9 cellular contexts compared by ENCODE assay signal in genomic region chr14:50531595-50532501, GRCh38. TPM values are rescaled to one million over a fixed set of nuclear protein-coding genes. Genes with fewer than 3 reads are reported as not detected.
A peak's percentile ranks its signal among the peaks of the same experiment; 100 is the strongest.
DNase-seq lines count a peak whose midpoint lies in the region; ATAC-seq, FAIRE-seq and TF ChIP-seq lines count a peak whose summit lies in the region.
"Had no signal": no experiment of that assay in that cellular context is flagged by ENCODE, and none has a peak within 500 bp of the region (broad histone marks: within the 10 kb centered on the region; RNA-seq: fewer than 3 reads in every experiment).

No MANE protein-coding gene starts in this region.

- peak; percentile 53 for TF ChIP-seq POLR2A in K562 (conservative IDR thresholded peaks at IDR 0.05)

- CTCF ChIA-PET in K562 (lab: Yijun Ruan, JAX; ENCODE audit: low intra/inter-chr PET ratio), result interaction anchor here (1.8 to 2.3 kb wide), 2 partner anchors 211 to 214 kb away, joined by 13 to 18 read pairs; no protein-coding TSS in a partner anchor

- TF ChIP-seq RAD21 in K562 (CRISPR knock-in tag; conservative IDR thresholded peaks at IDR 0.05 in 1 of 2, IDR thresholded peaks at IDR 0.05 in 1 of 2), result no peak

- H3K9ac ChIP-seq in K562 (ENCODE audit: insufficient read depth in 1 of 2, low read depth in 2 of 2, low read length in 2 of 2) (peak overlapping the region; percentile 73 to 95), iPS-18a (ENCODE audit: low read length) (peak overlapping the region; percentile 92)

- H3K79me2 ChIP-seq in K562 (ENCODE audit: control insufficient read depth, insufficient read depth, low read length), result peaks cover 53% of the 10 kb centered on the region

- DNase-seq in DMS 273 (lab: John Stamatoyannopoulos, UW; ENCODE audit: unreplicated experiment), result peak; percentile 82
- DNase-seq in SJSA1 (ENCODE audit: low read depth in 1 of 2, low spot score in 2 of 2), result peak; percentile 55 to 70
- peak in 2 of 4 experiments; percentile 37 to 43 for DNase-seq in K562 (ENCODE audit: extremely low read depth in 1 of 4, low spot score in 3 of 4)
- DNase-seq in skeletal muscle cell (ENCODE audit: low read depth), result no peak
- DNase-seq in cerebellar nuclear complex (lab: John Stamatoyannopoulos, UW), result no peak

- peak; percentile 23 for FAIRE-seq in K562 (lab: Jason Lieb, UNC)
- FAIRE-seq: colon had no signal

- no peak for TF ChIP-seq CTCF in K562 (IDR thresholded peaks at IDR 0.05 in 2 of 3, conservative IDR thresholded peaks at IDR 0.05 in 1 of 3; ENCODE audit: insufficient read depth in 2 of 3, low read depth in 1 of 3, low read length in 3 of 3)

- 0 out of 2 replicates have a peak, but pooled peaks cover 7% of the 10 kb centered on the region for H4K20me1 ChIP-seq in K562 (replicated peaks; ENCODE audit: control insufficient read depth, insufficient read depth, low read length)

- H3K4me1 ChIP-seq in SJSA1 (replicated peaks) (peaks cover 53% of the 10 kb centered on the region), K562 (replicated peaks in 1 of 2; ENCODE audit: control insufficient read depth in 2 of 2, insufficient read depth in 2 of 2, low read length in 2 of 2) (peaks cover 12 to 14% of the 10 kb centered on the region in 2 experiments; a peak in 4 of 5 replicates), iPS-18a (ENCODE audit: control insufficient read depth, low read depth, low read length) (peaks cover 16% of the 10 kb centered on the region)

- POLR2A ChIA-PET in K562 (lab: Yijun Ruan, JAX), result interaction anchor here (0.6 to 1.4 kb wide), 3 partner anchors 9 to 211 kb away, joined by 3 to 4 read pairs (median 4); no protein-coding TSS in a partner anchor

- no TSS peak for BruUV-seq in K562 (replicated peaks; lab: Mats Ljungman, UMichigan)

- H3K4me3 ChIP-seq in SJSA1 (peak overlapping the region; percentile 98), K562 (peak overlapping the region; percentile 66), iPS-18a (ENCODE audit: low read length) (peak overlapping the region; percentile 95), skeletal muscle cell (ENCODE audit: low read depth, low read length) (peak overlapping the region; percentile 90)

- H2AFZ ChIP-seq in K562 (ENCODE audit: low read depth, low read length), result peak overlapping the region; percentile 74

- H3K4me2 ChIP-seq in K562 (ENCODE audit: insufficient read depth, low read length), result peak overlapping the region; percentile 77

- H3K9me3 ChIP-seq in SJSA1 (replicated peaks) (no peaks in the 10 kb centered on the region), K562 (replicated peaks; ENCODE audit: control insufficient read depth, insufficient read depth, low read depth, low read length) (no peaks in the 10 kb centered on the region), iPS-18a (ENCODE audit: control insufficient read depth, low read depth, low read length) (no peaks in the 10 kb centered on the region)

- no peaks in the 10 kb centered on the region for H3K27me3 ChIP-seq in SJSA1 (replicated peaks)
- no peaks in the 10 kb centered on the region for H3K27me3 ChIP-seq in K562 (ENCODE audit: control insufficient read depth in 2 of 2, insufficient read depth in 2 of 2, low read length in 2 of 2)
- peaks cover 13% of the 10 kb centered on the region for H3K27me3 ChIP-seq in iPS-18a (ENCODE audit: control insufficient read depth, insufficient read depth, low read length)

- in situ Hi-C loops in K562 (cut with MboI), result loop anchor here (25.0 kb wide), 1 partner anchor 670 kb away; the partner anchor contains the start of gene NEMF

- ATAC-seq in GM19452 (IDR thresholded peaks at IDR 0.05; ENCODE audit: unreplicated experiment) (peak; percentile 15), HG03460 (IDR thresholded peaks at IDR 0.05; ENCODE audit: unreplicated experiment) (peak; percentile 22), K562 (peak; percentile 69)

- TF ChIP-seq EP300 in K562 (IDR thresholded peaks at IDR 0.05; ENCODE audit: low read length), result no peak

- H3K27ac ChIP-seq in SJSA1, result peak overlapping the region; percentile 93
- peak overlapping the region; percentile 86 for H3K27ac ChIP-seq in K562 (ENCODE audit: extremely low read depth, low read depth, low read length)
- H3K27ac ChIP-seq in iPS-18a (ENCODE audit: low read length), result peak overlapping the region; percentile 36

- intact Hi-C loops in K562 (cut with micrococcal nuclease), result loop anchor here (1.0 to 10.0 kb wide), 5 partner anchors 135 to 667 kb away; partner anchors contain the start of genes CDKL1 and VCPKMT

- H3K9me1 ChIP-seq in K562 (ENCODE audit: control insufficient read depth, insufficient read depth, low read length), result no peaks in the 10 kb centered on the region

- WGBS in K562 (ENCODE audit: insufficient coverage, low coverage, missing lambda C conversion rate), result 2% methylated on average over 17 of the region's 82 CpGs

- H3K36me3 ChIP-seq in SJSA1 (peaks cover 38% of the 10 kb centered on the region), K562 (ENCODE audit: control insufficient read depth, insufficient read depth, low read length) (peaks cover 16% of the 10 kb centered on the region; the same call in 2 of the 3 replicates), iPS-18a (ENCODE audit: control insufficient read depth, low read depth, low read length) (no peaks in the 10 kb centered on the region)

TF ChIP-seq in K562, 482 proteins besides CTCF, POLR2A, EP300 and RAD21 (continues in another document):
- TF ChIP-seq ZC3H4 (CRISPR knock-in tag; IDR thresholded peaks at IDR 0.05; ENCODE audit: borderline replicate concordance) (no peak), ELF2 (CRISPR knock-in tag; IDR thresholded peaks at IDR 0.05) (no peak), CREB3L1 (IDR thresholded peaks at IDR 0.05; ENCODE audit: borderline replicate concordance, low read depth) (no peak), DPF2 (IDR thresholded peaks at IDR 0.05) (no peak), IFI16 (CRISPR knock-in tag; IDR thresholded peaks at IDR 0.05) (no peak), SRSF7 (optimal IDR thresholded peaks at IDR 0.05; ENCODE audit: low read depth, low read length) (no peak)

RNA-seq across cellular contexts. Expression of gene MAP4K5, which starts 0.5 kb away (rescaled TPM):
- 64.8 and 199 TPM in 2 replicates for total RNA-seq in SJSA1 (2014; rRNA removed; shearing (Covaris generic))
- 21.0 and 65.4 TPM in 2 replicates for total RNA-seq in K562 (2011; cell fraction: chromatin; rRNA removed; ENCODE audit: low replicate concordance)
- total RNA-seq in K562 (2011; cell fraction: nucleolus; rRNA removed), result 8.8 and 10.7 TPM in 2 replicates
- 26.3 and 31.1 TPM in 2 replicates for total RNA-seq in K562 (2011; cell fraction: nucleoplasm; rRNA removed)
- total RNA-seq in K562 (2014; rRNA removed) (29.4 and 39.5 TPM in 2 replicates), K562 (2014; rRNA removed; fragmentation: Illumina TruSeq; extraction: Trizol) (18.0 and 18.4 TPM in 2 replicates), K562 (2015; rRNA removed; fragmentation: Illumina TruSeq; extraction: Trizol) (17.2 and 18.1 TPM in 2 replicates), K562 (2021) (23.9 and 24.7 TPM in 2 replicates)
- polyA plus RNA-seq in K562 (2011; rRNA removed) (12.2 and 14.4 TPM in 2 replicates), K562 (2014; fragmentation: Illumina TruSeq; extraction: Trizol) (15.2 and 18.0 TPM in 2 replicates), K562 (2014; fragmentation: Nextera tagmentation; extraction: Ambion mirVana) (1 to 10 TPM; 5.9 TPM), K562 (2014; rRNA removed) (25.8 and 28.0 TPM in 2 replicates)
- 4.4 and 5.2 TPM in 2 replicates for polyA plus RNA-seq in K562 (2011; cell fraction: cytosol; rRNA removed)
- polyA plus RNA-seq in K562 (2011; cell fraction: nucleus; rRNA removed), result 17.6 and 24.7 TPM in 2 replicates
- polyA plus RNA-seq in K562 (2012), result 8.9 and 15.0 TPM in 2 replicates
- polyA minus RNA-seq in K562 (2011; rRNA and poly(A)+ RNA removed), result 13.3 and 14.9 TPM in 2 replicates
- 6.4 and 8.5 TPM in 2 replicates for polyA minus RNA-seq in K562 (2011; cell fraction: cytosol; rRNA and poly(A)+ RNA removed)
- polyA minus RNA-seq in K562 (2011; cell fraction: nucleus; rRNA and poly(A)+ RNA removed), result 28.8 and 38.8 TPM in 2 replicates

RNA-seq across cellular contexts. Expression of gene ATL1, which starts 28.1 kb away (rescaled TPM):
- total RNA-seq in SJSA1 (2014; rRNA removed; shearing (Covaris generic)), result 2.3 and 11.2 TPM in 2 replicates
- total RNA-seq in K562 (2011; cell fraction: chromatin; rRNA removed; ENCODE audit: low replicate concordance), result not detected in 2 replicates
- total RNA-seq in K562 (2011; cell fraction: nucleolus; rRNA removed), result not detected in 2 replicates
- not detected in 2 replicates for total RNA-seq in K562 (2011; cell fraction: nucleoplasm; rRNA removed)
- total RNA-seq in K562 (2014; rRNA removed), result not detected in 2 replicates
- total RNA-seq in K562 (2014; rRNA removed; fragmentation: Illumina TruSeq; extraction: Trizol), result 0.07 TPM in 1 of 2 replicates, not detected in the other
- not detected in 2 replicates for total RNA-seq in K562 (2015; rRNA removed; fragmentation: Illumina TruSeq; extraction: Trizol)
- total RNA-seq in K562 (2021), result 0.16 TPM in 1 of 2 replicates, not detected in the other
- polyA plus RNA-seq in K562 (2011; rRNA removed), result 0.15 TPM in 1 of 2 replicates, not detected in the other
- not detected in 2 replicates for polyA plus RNA-seq in K562 (2011; cell fraction: cytosol; rRNA removed)
- not detected in 2 replicates for polyA plus RNA-seq in K562 (2011; cell fraction: nucleus; rRNA removed)
- polyA plus RNA-seq in K562 (2012), result 0.33 and 0.35 TPM in 2 replicates
- 0.04 TPM in 1 of 2 replicates, not detected in the other for polyA plus RNA-seq in K562 (2014; fragmentation: Illumina TruSeq; extraction: Trizol)
- polyA plus RNA-seq in K562 (2014; fragmentation: Nextera tagmentation; extraction: Ambion mirVana), result under 1 TPM; 0.07 to 0.15 TPM
- polyA plus RNA-seq in K562 (2014; rRNA removed), result not detected in 2 replicates
- 0.45 TPM in 1 of 2 replicates, not detected in the other for polyA minus RNA-seq in K562 (2011; rRNA and poly(A)+ RNA removed)
- polyA minus RNA-seq in K562 (2011; cell fraction: cytosol; rRNA and poly(A)+ RNA removed), result not detected in 2 replicates
- not detected in 2 replicates for polyA minus RNA-seq in K562 (2011; cell fraction: nucleus; rRNA and poly(A)+ RNA removed)

Comparison
In these comparisons a context has a peak if more than half of its experiments do, and no peak if none do; other contexts are left out.
1. DNase-seq: peak in DMS 273 (single experiment) and SJSA1 (2 of 2); none in skeletal muscle cell (single experiment) and cerebellar nuclear complex (0 of 2).
2. ATAC-seq: peak in every context shown above with its lines; median percentile 69 in K562; 22 in HG03460; 15 in GM19452.
3. H3K27ac ChIP-seq: peak in every context shown above with its lines; median percentile 93 in SJSA1; 86 in K562; 36 in iPS-18a.
4. Peak in every context shown above with its lines, with median percentiles within 50 percentile points of each other: H3K4me3 ChIP-seq.